20 cellular contexts compared by ENCODE assay signal in the genomic region with DNA sequence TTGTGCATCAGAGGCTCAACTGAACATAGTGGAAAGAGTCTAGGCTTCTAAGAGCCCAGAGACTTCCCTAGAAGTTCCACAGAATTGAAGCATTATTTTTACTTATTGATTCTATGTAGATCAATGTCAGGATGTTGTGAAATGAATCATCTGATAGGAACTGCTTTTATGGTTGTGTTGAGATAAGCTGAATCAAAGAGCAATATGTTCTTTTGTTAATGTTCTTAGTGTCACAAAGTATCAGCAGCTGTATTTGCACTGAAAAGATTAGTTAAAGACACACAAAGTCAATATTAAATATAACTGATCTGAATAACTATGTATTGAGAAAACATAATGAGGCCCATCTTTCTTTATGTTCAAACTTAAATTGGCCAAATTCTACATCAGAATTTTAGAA.
DNase-seq lines count a peak whose midpoint lies in the region; ATAC-seq, FAIRE-seq and TF ChIP-seq lines count a peak whose summit lies in the region.
"Had no signal": no experiment of that assay in that cellular context is flagged by ENCODE, and none has a peak within 500 bp of the region (broad histone marks: within the 10 kb centered on the region; RNA-seq: fewer than 3 reads in every experiment).

No MANE protein-coding gene starts in this region.

- CTCF ChIA-PET in activated CD8-positive, alpha-beta T cell treated with anti-CD3 and anti-CD28 coated beads, Interleukin-2, amount 10 ng/mL, durations not matched to agents 7 days and 5 days (lab: Charles Lee): no interaction called here

- H3K4me1 ChIP-seq in mucosa of descending colon (ENCODE audit: low read depth): peaks cover 2% of the 10 kb centered on the region
- H3K4me1 ChIP-seq: A549; BLaER1 treated with 17β-estradiol and CSF1 and Interleukin-3, amounts not matched to agents 10 nM and 100 nM; Caco-2 had no signal

- no peak for TF ChIP-seq CTCF in mucosa of descending colon (IDR thresholded peaks at IDR 0.05)

- H3K4me3 Mint-ChIP-seq in activated CD8-positive, alpha-beta T cell treated with anti-CD3 and anti-CD28 coated beads, Interleukin-2, amount 10 ng/mL, durations not matched to agents 7 days and 5 days: no peak overlapping the region
- H3K4me3 Mint-ChIP-seq: B cell; CD4-positive, alpha-beta T cell; CD8-positive, alpha-beta T cell had no signal

- H3K36me3 ChIP-seq in mucosa of descending colon (ENCODE audit: low read depth): no peaks in the 10 kb centered on the region
- H3K36me3 ChIP-seq: BLaER1 treated with 17β-estradiol and CSF1 and Interleukin-3, amounts not matched to agents 10 nM and 100 nM had no signal

- ATAC-seq in mucosa of descending colon: peak; percentile 57
- ATAC-seq in activated CD8-positive, alpha-beta T cell treated with anti-CD3 and anti-CD28 coated beads, Interleukin-2, amount 10 ng/mL, durations not matched to agents 7 days and 5 days: no peak
- ATAC-seq in sciatic nerve: no peak
- ATAC-seq: A549; CD8-positive, alpha-beta T cell had no signal

- H3K27me3 Mint-ChIP-seq in activated CD8-positive, alpha-beta T cell treated with anti-CD3 and anti-CD28 coated beads, Interleukin-2, amount 10 ng/mL, durations not matched to agents 7 days and 5 days (ENCODE audit: low read depth): no peaks in the 10 kb centered on the region
- H3K27me3 Mint-ChIP-seq: B cell; CD4-positive, alpha-beta T cell had no signal

- no peaks in the 10 kb centered on the region for H3K9me3 Mint-ChIP-seq in activated CD8-positive, alpha-beta T cell treated with anti-CD3 and anti-CD28 coated beads, Interleukin-2, amount 10 ng/mL, durations not matched to agents 7 days and 5 days (ENCODE audit: insufficient read depth)

- POLR2A ChIA-PET in activated CD8-positive, alpha-beta T cell treated with anti-CD3 and anti-CD28 coated beads, Interleukin-2, amount 10 ng/mL, durations not matched to agents 7 days and 5 days (lab: Charles Lee): interaction anchor here (0.7 kb wide), 1 partner anchor 31 kb away, joined by 3 read pairs; no protein-coding TSS in a partner anchor

- no peak overlapping the region for H3K4me3 ChIP-seq in mucosa of descending colon
- H3K4me3 ChIP-seq: A549; BLaER1 treated with 17β-estradiol and CSF1 and Interleukin-3, amounts not matched to agents 10 nM and 100 nM had no signal

- intact Hi-C loops in mucosa of descending colon (cut with DNase I, micrococcal nuclease) (no loop called here), sciatic nerve (cut with DNase I) (no loop called here)

- peak; percentile 36 for FAIRE-seq in colon (lab: Jason Lieb, UNC)
- FAIRE-seq: A549, D721Med, G401.6, GM12891, GM19239 had no signal

- DNase-seq in NCI-H146 treated with DMSO at 0.1 percent for 48 hours (lab: John Stamatoyannopoulos, UW; ENCODE audit: unreplicated experiment) (peak; percentile 93), mucosa of descending colon (no peak), 8988T (no peak), sciatic nerve (ENCODE audit: low spot score) (no peak)
- DNase-seq in activated CD8-positive, alpha-beta T cell treated with anti-CD3 and anti-CD28 coated beads, Interleukin-2, amount 10 ng/mL, durations not matched to agents 7 days and 5 days: no peak
- DNase-seq: AML-193; Caco-2; Calu3; CD4-positive, alpha-beta T cell; CD8-positive, alpha-beta T cell; DMS79 treated with DMSO at 0.1 percent for 48 hours; GF-D8 had no signal

- no peak overlapping the region for H3K27ac Mint-ChIP-seq in activated CD8-positive, alpha-beta T cell treated with anti-CD3 and anti-CD28 coated beads, Interleukin-2, amount 10 ng/mL, durations not matched to agents 7 days and 5 days
- H3K27ac Mint-ChIP-seq: B cell; CD4-positive, alpha-beta T cell; CD8-positive, alpha-beta T cell had no signal

- no peaks in the 10 kb centered on the region for H3K36me3 Mint-ChIP-seq in activated CD8-positive, alpha-beta T cell treated with anti-CD3 and anti-CD28 coated beads, Interleukin-2, amount 10 ng/mL, durations not matched to agents 7 days and 5 days (ENCODE audit: low read depth)
- H3K36me3 Mint-ChIP-seq: CD8-positive, alpha-beta T cell had no signal

- no peaks in the 10 kb centered on the region for H3K9me3 ChIP-seq in mucosa of descending colon
- H3K9me3 ChIP-seq: A549; BLaER1 treated with 17β-estradiol and CSF1 and Interleukin-3, amounts not matched to agents 10 nM and 100 nM; Caco-2 had no signal

- H3K4me1 Mint-ChIP-seq in activated CD8-positive, alpha-beta T cell treated with anti-CD3 and anti-CD28 coated beads, Interleukin-2, amount 10 ng/mL, durations not matched to agents 7 days and 5 days (ENCODE audit: low read depth): no peaks in the 10 kb centered on the region
- H3K4me1 Mint-ChIP-seq: B cell had no signal
